1 cellular context compared by ENCODE assay signal in the genomic region with DNA sequence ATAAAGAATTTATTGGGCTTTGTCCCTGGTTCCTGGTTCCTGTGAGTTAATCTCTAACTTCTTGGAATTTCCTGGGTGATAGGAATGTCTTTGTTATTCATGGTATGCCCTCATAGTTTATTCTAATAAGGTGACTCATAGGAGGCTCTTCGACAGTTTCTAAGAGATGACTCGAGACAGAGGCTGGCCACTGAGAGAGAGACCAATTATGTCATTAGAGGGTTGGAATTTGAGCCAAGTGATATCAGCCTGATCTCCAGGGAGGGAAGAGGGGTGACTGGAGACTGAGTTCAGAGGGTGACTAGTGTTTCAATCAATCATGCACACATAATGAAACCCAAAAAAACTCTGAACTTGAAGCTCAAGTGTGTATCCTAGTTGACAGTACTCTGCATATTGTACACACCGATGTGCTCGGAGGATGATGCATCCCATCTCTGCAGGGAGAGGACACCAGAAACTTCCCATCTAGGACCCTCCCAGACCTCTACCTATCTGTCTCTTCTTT.
TF ChIP-seq lines count a peak whose summit lies in the region.

No MANE protein-coding gene starts in this region.

TF ChIP-seq in K562, 482 proteins besides CTCF, POLR2A, EP300 and RAD21 (continued from another document and continues in another):
- TF ChIP-seq ZNF512 (tag; IDR thresholded peaks at IDR 0.05) (no peak), PHF20 (IDR thresholded peaks at IDR 0.05; ENCODE audit: partially characterized antibody) (no peak), JUND (IDR thresholded peaks at IDR 0.05; ENCODE audit: borderline replicate concordance, low read depth, low read length) (peak; percentile 98), JUND (tag; IDR thresholded peaks at IDR 0.05; ENCODE audit: borderline replicate concordance, low read depth, low read length) (peak; percentile 99), COPS2 (conservative IDR thresholded peaks at IDR 0.05) (no peak), SAFB (IDR thresholded peaks at IDR 0.05; ENCODE audit: borderline replicate concordance, low read depth, low read length) (no peak), PTRF (tag; IDR thresholded peaks at IDR 0.05) (no peak), TCF15 (CRISPR knock-in tag; IDR thresholded peaks at IDR 0.05) (no peak), ZNF592 (IDR thresholded peaks at IDR 0.05) (peak; percentile 73; the same call in 1 of the 2 replicates), STAG1 (CRISPR knock-in tag; IDR thresholded peaks at IDR 0.05; ENCODE audit: borderline replicate concordance) (no peak), SPI1 (IDR thresholded peaks at IDR 0.05; ENCODE audit: borderline replicate concordance, low read depth, low read length) (peak; percentile 29; the same call in 1 of the 2 replicates), TEAD1 (CRISPR knock-in tag; IDR thresholded peaks at IDR 0.05) (peak; percentile 85 to 96), RFX1 (IDR thresholded peaks at IDR 0.05) (peak; percentile 38; the same call in 1 of the 2 replicates), RBM15 (IDR thresholded peaks at IDR 0.05; ENCODE audit: insufficient read depth, low read length) (no peak), MNT (conservative IDR thresholded peaks at IDR 0.05) (peak in 1 of 2 experiments; percentile 35; a peak in 3 of 4 replicates), HDAC3 (IDR thresholded peaks at IDR 0.05; ENCODE audit: borderline replicate concordance, partially characterized antibody) (peak; percentile 24), HNRNPK (IDR thresholded peaks at IDR 0.05; ENCODE audit: low read depth, low read length, poor library complexity, severe bottlenecking) (no peak), PKNOX1 (IDR thresholded peaks at IDR 0.05) (peak; percentile 91), ZNF324 (CRISPR knock-in tag; IDR thresholded peaks at IDR 0.05) (no peak), RUNX1 (IDR thresholded peaks at IDR 0.05; ENCODE audit: low read depth) (no peak), CHAMP1 (IDR thresholded peaks at IDR 0.05) (peak; percentile 67), MEF2A (IDR thresholded peaks at IDR 0.05; ENCODE audit: control insufficient read depth, low read depth, low read length) (peak; percentile 86), KDM2B (CRISPR knock-in tag; IDR thresholded peaks at IDR 0.05) (no peak), ILK (tag; IDR thresholded peaks at IDR 0.05; ENCODE audit: borderline replicate concordance, low read depth) (no peak)
- TF ChIP-seq, protein P1, sequence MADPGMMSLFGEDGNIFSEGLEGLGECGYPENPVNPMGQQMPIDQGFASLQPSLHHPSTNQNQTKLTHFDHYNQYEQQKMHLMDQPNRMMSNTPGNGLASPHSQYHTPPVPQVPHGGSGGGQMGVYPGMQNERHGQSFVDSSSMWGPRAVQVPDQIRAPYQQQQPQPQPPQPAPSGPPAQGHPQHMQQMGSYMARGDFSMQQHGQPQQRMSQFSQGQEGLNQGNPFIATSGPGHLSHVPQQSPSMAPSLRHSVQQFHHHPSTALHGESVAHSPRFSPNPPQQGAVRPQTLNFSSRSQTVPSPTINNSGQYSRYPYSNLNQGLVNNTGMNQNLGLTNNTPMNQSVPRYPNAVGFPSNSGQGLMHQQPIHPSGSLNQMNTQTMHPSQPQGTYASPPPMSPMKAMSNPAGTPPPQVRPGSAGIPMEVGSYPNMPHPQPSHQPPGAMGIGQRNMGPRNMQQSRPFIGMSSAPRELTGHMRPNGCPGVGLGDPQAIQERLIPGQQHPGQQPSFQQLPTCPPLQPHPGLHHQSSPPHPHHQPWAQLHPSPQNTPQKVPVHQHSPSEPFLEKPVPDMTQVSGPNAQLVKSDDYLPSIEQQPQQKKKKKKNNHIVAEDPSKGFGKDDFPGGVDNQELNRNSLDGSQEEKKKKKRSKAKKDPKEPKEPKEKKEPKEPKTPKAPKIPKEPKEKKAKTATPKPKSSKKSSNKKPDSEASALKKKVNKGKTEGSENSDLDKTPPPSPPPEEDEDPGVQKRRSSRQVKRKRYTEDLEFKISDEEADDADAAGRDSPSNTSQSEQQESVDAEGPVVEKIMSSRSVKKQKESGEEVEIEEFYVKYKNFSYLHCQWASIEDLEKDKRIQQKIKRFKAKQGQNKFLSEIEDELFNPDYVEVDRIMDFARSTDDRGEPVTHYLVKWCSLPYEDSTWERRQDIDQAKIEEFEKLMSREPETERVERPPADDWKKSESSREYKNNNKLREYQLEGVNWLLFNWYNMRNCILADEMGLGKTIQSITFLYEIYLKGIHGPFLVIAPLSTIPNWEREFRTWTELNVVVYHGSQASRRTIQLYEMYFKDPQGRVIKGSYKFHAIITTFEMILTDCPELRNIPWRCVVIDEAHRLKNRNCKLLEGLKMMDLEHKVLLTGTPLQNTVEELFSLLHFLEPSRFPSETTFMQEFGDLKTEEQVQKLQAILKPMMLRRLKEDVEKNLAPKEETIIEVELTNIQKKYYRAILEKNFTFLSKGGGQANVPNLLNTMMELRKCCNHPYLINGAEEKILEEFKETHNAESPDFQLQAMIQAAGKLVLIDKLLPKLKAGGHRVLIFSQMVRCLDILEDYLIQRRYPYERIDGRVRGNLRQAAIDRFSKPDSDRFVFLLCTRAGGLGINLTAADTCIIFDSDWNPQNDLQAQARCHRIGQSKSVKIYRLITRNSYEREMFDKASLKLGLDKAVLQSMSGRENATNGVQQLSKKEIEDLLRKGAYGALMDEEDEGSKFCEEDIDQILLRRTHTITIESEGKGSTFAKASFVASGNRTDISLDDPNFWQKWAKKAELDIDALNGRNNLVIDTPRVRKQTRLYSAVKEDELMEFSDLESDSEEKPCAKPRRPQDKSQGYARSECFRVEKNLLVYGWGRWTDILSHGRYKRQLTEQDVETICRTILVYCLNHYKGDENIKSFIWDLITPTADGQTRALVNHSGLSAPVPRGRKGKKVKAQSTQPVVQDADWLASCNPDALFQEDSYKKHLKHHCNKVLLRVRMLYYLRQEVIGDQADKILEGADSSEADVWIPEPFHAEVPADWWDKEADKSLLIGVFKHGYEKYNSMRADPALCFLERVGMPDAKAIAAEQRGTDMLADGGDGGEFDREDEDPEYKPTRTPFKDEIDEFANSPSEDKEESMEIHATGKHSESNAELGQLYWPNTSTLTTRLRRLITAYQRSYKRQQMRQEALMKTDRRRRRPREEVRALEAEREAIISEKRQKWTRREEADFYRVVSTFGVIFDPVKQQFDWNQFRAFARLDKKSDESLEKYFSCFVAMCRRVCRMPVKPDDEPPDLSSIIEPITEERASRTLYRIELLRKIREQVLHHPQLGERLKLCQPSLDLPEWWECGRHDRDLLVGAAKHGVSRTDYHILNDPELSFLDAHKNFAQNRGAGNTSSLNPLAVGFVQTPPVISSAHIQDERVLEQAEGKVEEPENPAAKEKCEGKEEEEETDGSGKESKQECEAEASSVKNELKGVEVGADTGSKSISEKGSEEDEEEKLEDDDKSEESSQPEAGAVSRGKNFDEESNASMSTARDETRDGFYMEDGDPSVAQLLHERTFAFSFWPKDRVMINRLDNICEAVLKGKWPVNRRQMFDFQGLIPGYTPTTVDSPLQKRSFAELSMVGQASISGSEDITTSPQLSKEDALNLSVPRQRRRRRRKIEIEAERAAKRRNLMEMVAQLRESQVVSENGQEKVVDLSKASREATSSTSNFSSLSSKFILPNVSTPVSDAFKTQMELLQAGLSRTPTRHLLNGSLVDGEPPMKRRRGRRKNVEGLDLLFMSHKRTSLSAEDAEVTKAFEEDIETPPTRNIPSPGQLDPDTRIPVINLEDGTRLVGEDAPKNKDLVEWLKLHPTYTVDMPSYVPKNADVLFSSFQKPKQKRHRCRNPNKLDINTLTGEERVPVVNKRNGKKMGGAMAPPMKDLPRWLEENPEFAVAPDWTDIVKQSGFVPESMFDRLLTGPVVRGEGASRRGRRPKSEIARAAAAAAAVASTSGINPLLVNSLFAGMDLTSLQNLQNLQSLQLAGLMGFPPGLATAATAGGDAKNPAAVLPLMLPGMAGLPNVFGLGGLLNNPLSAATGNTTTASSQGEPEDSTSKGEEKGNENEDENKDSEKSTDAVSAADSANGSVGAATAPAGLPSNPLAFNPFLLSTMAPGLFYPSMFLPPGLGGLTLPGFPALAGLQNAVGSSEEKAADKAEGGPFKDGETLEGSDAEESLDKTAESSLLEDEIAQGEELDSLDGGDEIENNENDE (IDR thresholded peaks at IDR 0.05; ENCODE audit: low read depth, low read length) = no peak
- TF ChIP-seq, protein P2, sequence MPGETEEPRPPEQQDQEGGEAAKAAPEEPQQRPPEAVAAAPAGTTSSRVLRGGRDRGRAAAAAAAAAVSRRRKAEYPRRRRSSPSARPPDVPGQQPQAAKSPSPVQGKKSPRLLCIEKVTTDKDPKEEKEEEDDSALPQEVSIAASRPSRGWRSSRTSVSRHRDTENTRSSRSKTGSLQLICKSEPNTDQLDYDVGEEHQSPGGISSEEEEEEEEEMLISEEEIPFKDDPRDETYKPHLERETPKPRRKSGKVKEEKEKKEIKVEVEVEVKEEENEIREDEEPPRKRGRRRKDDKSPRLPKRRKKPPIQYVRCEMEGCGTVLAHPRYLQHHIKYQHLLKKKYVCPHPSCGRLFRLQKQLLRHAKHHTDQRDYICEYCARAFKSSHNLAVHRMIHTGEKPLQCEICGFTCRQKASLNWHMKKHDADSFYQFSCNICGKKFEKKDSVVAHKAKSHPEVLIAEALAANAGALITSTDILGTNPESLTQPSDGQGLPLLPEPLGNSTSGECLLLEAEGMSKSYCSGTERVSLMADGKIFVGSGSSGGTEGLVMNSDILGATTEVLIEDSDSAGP (CRISPR knock-in tag; IDR thresholded peaks at IDR 0.05) = no peak
